In genomic region chr7:97844036-97844435, GRCh38 we compare ENCODE assay signal across 1 cellular context.
TF ChIP-seq lines count a peak whose summit lies in the region.

No MANE protein-coding gene starts in this region.

TF ChIP-seq in K562, 482 proteins besides CTCF, POLR2A, EP300 and RAD21:
- no peak for TF ChIP-seq RBM39 (optimal IDR thresholded peaks at IDR 0.05; ENCODE audit: low read depth, low read length)
- no peak for TF ChIP-seq IRF1 (CRISPR knock-in tag; IDR thresholded peaks at IDR 0.05; ENCODE audit: borderline replicate concordance)
- no peak for TF ChIP-seq POLR3G (IDR thresholded peaks at IDR 0.05; ENCODE audit: extremely low read depth, insufficient read length, insufficient replicate concordance)
- no peak for TF ChIP-seq PHF21A (IDR thresholded peaks at IDR 0.05; ENCODE audit: borderline replicate concordance, low read depth)
- TF ChIP-seq ZNF239 (CRISPR knock-in tag; IDR thresholded peaks at IDR 0.05) = no peak
- no peak for TF ChIP-seq KLF1 (tag; IDR thresholded peaks at IDR 0.05)
- no peak for TF ChIP-seq NFXL1 (CRISPR knock-in tag; IDR thresholded peaks at IDR 0.05)
- TF ChIP-seq ZNF143 (CRISPR knock-in tag; IDR thresholded peaks at IDR 0.05) = no peak
- TF ChIP-seq NFATC3 (IDR thresholded peaks at IDR 0.05) = no peak
- TF ChIP-seq KAT7 (CRISPR knock-in tag; IDR thresholded peaks at IDR 0.05; ENCODE audit: borderline replicate concordance) = no peak
- no peak for TF ChIP-seq FOXM1 (IDR thresholded peaks at IDR 0.05; ENCODE audit: low read depth)
- TF ChIP-seq FOXM1 (CRISPR knock-in tag; IDR thresholded peaks at IDR 0.05; ENCODE audit: low read depth) = no peak
- TF ChIP-seq ZNF146 (CRISPR knock-in tag; IDR thresholded peaks at IDR 0.05; ENCODE audit: unreplicated experiment) = no peak
- TF ChIP-seq FUS (optimal IDR thresholded peaks at IDR 0.05; ENCODE audit: low read depth, low read length) = no peak
- TF ChIP-seq SREBF2 (CRISPR knock-in tag; IDR thresholded peaks at IDR 0.05) = no peak
- no peak for TF ChIP-seq ZNF354B (CRISPR knock-in tag; IDR thresholded peaks at IDR 0.05)
- no peak for TF ChIP-seq ZNF408 (CRISPR knock-in tag; IDR thresholded peaks at IDR 0.05; ENCODE audit: low read depth)
- TF ChIP-seq OTX1 (CRISPR knock-in tag; IDR thresholded peaks at IDR 0.05) = no peak
- TF ChIP-seq ESRRB (CRISPR knock-in tag; IDR thresholded peaks at IDR 0.05; ENCODE audit: borderline replicate concordance) = no peak
TF ChIP-seq in K562: peak in this region for 0.
